In genomic region chr9:129145316-129145715, GRCh38 we compare ENCODE assay signal across 12 cellular contexts. TPM values are rescaled to one million over a fixed set of nuclear protein-coding genes. Genes with fewer than 3 reads are reported as not detected.
DNase-seq lines count a peak whose midpoint lies in the region; ATAC-seq and TF ChIP-seq lines count a peak whose summit lies in the region.
"Had no signal": no experiment of that assay in that cellular context is flagged by ENCODE, and none has a peak within 500 bp of the region (broad histone marks: within the 10 kb centered on the region; RNA-seq: fewer than 3 reads in every experiment).

No MANE protein-coding gene starts in this region.

- peaks cover 63% of the 10 kb centered on the region for H3K4me1 Mint-ChIP-seq in GM23338
- H3K4me1 Mint-ChIP-seq in chondrocyte (ENCODE audit: low read depth): peaks cover 67% of the 10 kb centered on the region

- H3K27me3 Mint-ChIP-seq in GM23338 (ENCODE audit: insufficient read depth, low read depth, poor library complexity): peaks cover 28% of the 10 kb centered on the region
- H3K27me3 Mint-ChIP-seq in chondrocyte (ENCODE audit: low read depth): no peaks in the 10 kb centered on the region
- H3K27me3 Mint-ChIP-seq: activated CD4-positive, alpha-beta T cell treated with anti-CD3 and anti-CD28 coated beads, Interleukin-2, amount 10 ng/mL, durations not matched to agents 7 days and 5 days; activated naive CD8-positive, alpha-beta T cell; naive thymus-derived CD4-positive, alpha-beta T cell had no signal

- H3K4me3 Mint-ChIP-seq in GM23338: no peak overlapping the region
- peak overlapping the region; percentile 12 for H3K4me3 Mint-ChIP-seq in chondrocyte (ENCODE audit: unreplicated experiment)
- H3K4me3 Mint-ChIP-seq: activated CD4-positive, alpha-beta T cell treated with anti-CD3 and anti-CD28 coated beads, Interleukin-2, amount 10 ng/mL, durations not matched to agents 7 days and 5 days; activated naive CD8-positive, alpha-beta T cell; naive thymus-derived CD4-positive, alpha-beta T cell had no signal

- H3K4me1 ChIP-seq in GM23338 (ENCODE audit: insufficient read depth): peaks cover 52% of the 10 kb centered on the region
- H3K4me1 ChIP-seq in left lung: peaks cover 57 to 73% of the 10 kb centered on the region in 2 donors
- peaks cover 52% of the 10 kb centered on the region for H3K4me1 ChIP-seq in smooth muscle cell (ENCODE audit: low read depth)

- H3F3A ChIP-seq in GM23338 (replicated peaks; ENCODE audit: low read depth) (no peaks in the 10 kb centered on the region; the same call in 1 of the 2 replicates), smooth muscle cell (ENCODE audit: low read depth) (peaks cover 17% of the 10 kb centered on the region)

- peaks cover 9% of the 10 kb centered on the region for H4K20me1 ChIP-seq in GM23338 (replicated peaks; ENCODE audit: insufficient read depth)
- H4K20me1 ChIP-seq in smooth muscle cell (ENCODE audit: low read depth): peaks cover 22% of the 10 kb centered on the region

- peak overlapping the region; percentile 29 for H3K9ac ChIP-seq in smooth muscle cell (ENCODE audit: low read depth)

- H3K27ac Mint-ChIP-seq in GM23338 (0 out of 2 replicates have a peak overlapping the region, but pooled peaks have one; percentile 72), chondrocyte (ENCODE audit: unreplicated experiment) (peak overlapping the region; percentile 92)
- H3K27ac Mint-ChIP-seq: activated CD4-positive, alpha-beta T cell treated with anti-CD3 and anti-CD28 coated beads, Interleukin-2, amount 10 ng/mL, durations not matched to agents 7 days and 5 days; activated naive CD8-positive, alpha-beta T cell; naive thymus-derived CD4-positive, alpha-beta T cell had no signal

- no peaks in the 10 kb centered on the region for H3K9me3 Mint-ChIP-seq in GM23338
- H3K9me3 Mint-ChIP-seq in chondrocyte (ENCODE audit: low read depth): no peaks in the 10 kb centered on the region
- H3K9me3 Mint-ChIP-seq: activated CD4-positive, alpha-beta T cell treated with anti-CD3 and anti-CD28 coated beads, Interleukin-2, amount 10 ng/mL, durations not matched to agents 7 days and 5 days; naive thymus-derived CD4-positive, alpha-beta T cell had no signal

- H2AFZ ChIP-seq in GM23338 (no peak overlapping the region), smooth muscle cell (ENCODE audit: low read depth) (no peak overlapping the region)

- intact Hi-C loops in left lung (cut with DNase I): loop anchor here in 1 of 2 donors (10.0 kb wide), 1 partner anchor 469 kb away; no protein-coding TSS in a partner anchor

- H3K36me3 ChIP-seq in GM23338 (ENCODE audit: insufficient read depth) (peaks cover 6% of the 10 kb centered on the region), left lung (peaks cover 0 to 60% of the 10 kb centered on the region in 2 donors), smooth muscle cell (ENCODE audit: low read depth) (no peaks in the 10 kb centered on the region)

- no peaks in the 10 kb centered on the region for H3K27me3 ChIP-seq in GM23338 (ENCODE audit: insufficient read depth)
- no peaks in the 10 kb centered on the region for H3K27me3 ChIP-seq in left lung
- H3K27me3 ChIP-seq in smooth muscle cell (ENCODE audit: low read depth): no peaks in the 10 kb centered on the region

- H3K79me2 ChIP-seq in GM23338 (replicated peaks; ENCODE audit: insufficient read depth) (peaks cover 8% of the 10 kb centered on the region), smooth muscle cell (ENCODE audit: low read depth) (peaks cover 18% of the 10 kb centered on the region)

- H3K4me3 ChIP-seq in GM23338: no peak overlapping the region
- H3K4me3 ChIP-seq in left lung: no peak overlapping the region
- no peak overlapping the region for H3K4me3 ChIP-seq in smooth muscle cell

- H3K4me2 ChIP-seq in GM23338 (peak overlapping the region; percentile 38; the same call in 1 of the 2 replicates), smooth muscle cell (peak overlapping the region; percentile 71)

- TF ChIP-seq CTCF in GM23338 (conservative IDR thresholded peaks at IDR 0.05; ENCODE audit: low read depth in 2 of 2) (no peak), chondrocyte (IDR thresholded peaks at IDR 0.05) (no peak), left lung (IDR thresholded peaks at IDR 0.05) (no peak), smooth muscle cell (IDR thresholded peaks at IDR 0.05; ENCODE audit: borderline replicate concordance, insufficient read depth, poor library complexity, severe bottlenecking) (no peak)

- 86% methylated on average over 2 of the region's 2 CpGs for WGBS in smooth muscle cell (ENCODE audit: low lambda C conversion rate)

- H3K36me3 Mint-ChIP-seq in GM23338 (ENCODE audit: low read depth) (peaks cover 35% of the 10 kb centered on the region), chondrocyte (ENCODE audit: low read depth) (peaks cover 10% of the 10 kb centered on the region)
- H3K36me3 Mint-ChIP-seq: activated naive CD8-positive, alpha-beta T cell had no signal

- ATAC-seq in GM23338 (no peak), left lung (no peak), HG03521 (IDR thresholded peaks at IDR 0.05; ENCODE audit: unreplicated experiment) (no peak), HG02642 (IDR thresholded peaks at IDR 0.05; ENCODE audit: poor library complexity, unreplicated experiment) (no peak), GM21515 (IDR thresholded peaks at IDR 0.05; ENCODE audit: unreplicated experiment) (no peak)
- ATAC-seq: naive thymus-derived CD4-positive, alpha-beta T cell had no signal

- no peaks in the 10 kb centered on the region for H3K9me2 ChIP-seq in GM23338 (ENCODE audit: insufficient read depth)

- H3K27ac ChIP-seq in GM23338 (ENCODE audit: low read depth): peak overlapping the region; percentile 78
- H3K27ac ChIP-seq in left lung: peak overlapping the region; percentile 73 to 81
- peak overlapping the region; percentile 77 for H3K27ac ChIP-seq in smooth muscle cell (ENCODE audit: low read depth)

- no peaks in the 10 kb centered on the region for H3K9me3 ChIP-seq in left lung
- H3K9me3 ChIP-seq in smooth muscle cell (replicated peaks; ENCODE audit: low read depth): no peaks in the 10 kb centered on the region

- no peak for DNase-seq in GM23338 (ENCODE audit: low spot score)
- DNase-seq in chondrocyte (ENCODE audit: low spot score): no peak
- DNase-seq in left lung: no peak
- no peak for DNase-seq in smooth muscle cell (lab: John Stamatoyannopoulos, UW; ENCODE audit: unreplicated experiment)
- DNase-seq in DMS 273 (lab: John Stamatoyannopoulos, UW; ENCODE audit: unreplicated experiment): no peak
- DNase-seq: activated CD4-positive, alpha-beta T cell treated with anti-CD3 and anti-CD28 coated beads, Interleukin-2, amount 10 ng/mL, durations not matched to agents 7 days and 5 days; COR-L47; naive thymus-derived CD4-positive, alpha-beta T cell had no signal

TF ChIP-seq in GM23338, 12 proteins besides CTCF, POLR2A, EP300 and RAD21 (continues in another document):
- TF ChIP-seq, protein P1, sequence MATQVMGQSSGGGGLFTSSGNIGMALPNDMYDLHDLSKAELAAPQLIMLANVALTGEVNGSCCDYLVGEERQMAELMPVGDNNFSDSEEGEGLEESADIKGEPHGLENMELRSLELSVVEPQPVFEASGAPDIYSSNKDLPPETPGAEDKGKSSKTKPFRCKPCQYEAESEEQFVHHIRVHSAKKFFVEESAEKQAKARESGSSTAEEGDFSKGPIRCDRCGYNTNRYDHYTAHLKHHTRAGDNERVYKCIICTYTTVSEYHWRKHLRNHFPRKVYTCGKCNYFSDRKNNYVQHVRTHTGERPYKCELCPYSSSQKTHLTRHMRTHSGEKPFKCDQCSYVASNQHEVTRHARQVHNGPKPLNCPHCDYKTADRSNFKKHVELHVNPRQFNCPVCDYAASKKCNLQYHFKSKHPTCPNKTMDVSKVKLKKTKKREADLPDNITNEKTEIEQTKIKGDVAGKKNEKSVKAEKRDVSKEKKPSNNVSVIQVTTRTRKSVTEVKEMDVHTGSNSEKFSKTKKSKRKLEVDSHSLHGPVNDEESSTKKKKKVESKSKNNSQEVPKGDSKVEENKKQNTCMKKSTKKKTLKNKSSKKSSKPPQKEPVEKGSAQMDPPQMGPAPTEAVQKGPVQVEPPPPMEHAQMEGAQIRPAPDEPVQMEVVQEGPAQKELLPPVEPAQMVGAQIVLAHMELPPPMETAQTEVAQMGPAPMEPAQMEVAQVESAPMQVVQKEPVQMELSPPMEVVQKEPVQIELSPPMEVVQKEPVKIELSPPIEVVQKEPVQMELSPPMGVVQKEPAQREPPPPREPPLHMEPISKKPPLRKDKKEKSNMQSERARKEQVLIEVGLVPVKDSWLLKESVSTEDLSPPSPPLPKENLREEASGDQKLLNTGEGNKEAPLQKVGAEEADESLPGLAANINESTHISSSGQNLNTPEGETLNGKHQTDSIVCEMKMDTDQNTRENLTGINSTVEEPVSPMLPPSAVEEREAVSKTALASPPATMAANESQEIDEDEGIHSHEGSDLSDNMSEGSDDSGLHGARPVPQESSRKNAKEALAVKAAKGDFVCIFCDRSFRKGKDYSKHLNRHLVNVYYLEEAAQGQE (IDR thresholded peaks at IDR 0.05; ENCODE audit: unreplicated experiment): no peak
- TF ChIP-seq POLR2AphosphoS5 (IDR thresholded peaks at IDR 0.05; ENCODE audit: low read depth): no peak
- TF ChIP-seq EZH2phosphoT487 (IDR thresholded peaks at IDR 0.05; ENCODE audit: unreplicated experiment): no peak

RNA-seq across cellular contexts. Expression of gene IER5L, which starts 32.7 kb away (rescaled TPM):
- 0.90 and 1.2 TPM in 2 replicates for total RNA-seq in GM23338 (2014; rRNA removed; shearing (Covaris generic))
- polyA plus RNA-seq in GM23338 (2016; fragmentation: Nextera tagmentation; extraction: Ambion mirVana): 0.19 and 0.24 TPM in 2 replicates
- 37.2 to 56.5 TPM (median 38.6 TPM) in 3 replicates for total RNA-seq in chondrocyte
- 10 to 100 TPM; 17.9 to 21.4 TPM for total RNA-seq in left lung
- 23.0 and 28.3 TPM in 2 replicates for total RNA-seq in smooth muscle cell
- 31.7 and 38.6 TPM in 2 replicates for polyA plus RNA-seq in smooth muscle cell

RNA-seq across cellular contexts. Expression of gene PTPA, which starts 34.1 kb away (rescaled TPM):
- 110 and 122 TPM in 2 replicates for total RNA-seq in GM23338 (2014; rRNA removed; shearing (Covaris generic))
- 53.9 and 57.3 TPM in 2 replicates for polyA plus RNA-seq in GM23338 (2016; fragmentation: Nextera tagmentation; extraction: Ambion mirVana)
- total RNA-seq in chondrocyte: 133 to 143 TPM (median 143 TPM) in 3 replicates
- 100 to 1,000 TPM; 132 to 138 TPM for total RNA-seq in left lung
- 78.2 and 119 TPM in 2 replicates for total RNA-seq in smooth muscle cell
- polyA plus RNA-seq in smooth muscle cell: 88.7 and 94.9 TPM in 2 replicates

RNA-seq across cellular contexts. Expression of gene CRAT, which starts 34.7 kb away (rescaled TPM):
- total RNA-seq in GM23338 (2014; rRNA removed; shearing (Covaris generic)): 9.9 TPM in 2 replicates
- polyA plus RNA-seq in GM23338 (2016; fragmentation: Nextera tagmentation; extraction: Ambion mirVana) (3.7 and 4.6 TPM in 2 replicates), smooth muscle cell (38.4 and 52.3 TPM in 2 replicates)
- total RNA-seq in chondrocyte (43.9 to 49.0 TPM (median 45.2 TPM) in 3 replicates), left lung (10 to 100 TPM; 16.8 to 33.2 TPM), smooth muscle cell (20.0 and 24.3 TPM in 2 replicates)
